Comparison of ENCODE assay signal across 16 cellular contexts in genomic region chr6:162245831-162246230, GRCh38.
DNase-seq lines count a peak whose midpoint lies in the region; TF ChIP-seq lines count a peak whose summit lies in the region.
"Had no signal": no experiment of that assay in that cellular context is flagged by ENCODE, and none has a peak within 500 bp of the region (broad histone marks: within the 10 kb centered on the region; RNA-seq: fewer than 3 reads in every experiment).

No MANE protein-coding gene starts in this region.

- H3K4me1 ChIP-seq in liver (ENCODE audit: control insufficient read depth in 4 of 4, insufficient read depth in 4 of 4, low read length in 3 of 4): peaks cover 0 to 19% (median 6%) of the 10 kb centered on the region in 4 donors
- H3K4me1 ChIP-seq in smooth muscle cell (ENCODE audit: low read depth): no peaks in the 10 kb centered on the region
- H3K4me1 ChIP-seq: BLaER1 treated with 17β-estradiol and CSF1 and Interleukin-3, amounts not matched to agents 10 nM and 100 nM had no signal

- no peak for TF ChIP-seq RAD21 in liver (IDR thresholded peaks at IDR 0.05)

- no peak overlapping the region for H2AFZ ChIP-seq in smooth muscle cell (ENCODE audit: low read depth)
- H2AFZ ChIP-seq: GM23248 had no signal

- H4K20me1 ChIP-seq in smooth muscle cell (ENCODE audit: low read depth): no peaks in the 10 kb centered on the region
- H4K20me1 ChIP-seq: BLaER1 treated with 17β-estradiol and CSF1 and Interleukin-3, amounts not matched to agents 10 nM and 100 nM had no signal

- H3K9me3 ChIP-seq in liver (ENCODE audit: control insufficient read depth in 4 of 4, low read length in 3 of 4): no peaks in the 10 kb centered on the region
- no peaks in the 10 kb centered on the region for H3K9me3 ChIP-seq in smooth muscle cell (replicated peaks; ENCODE audit: low read depth)
- H3K9me3 ChIP-seq: BLaER1 treated with 17β-estradiol and CSF1 and Interleukin-3, amounts not matched to agents 10 nM and 100 nM had no signal

- H3K36me3 ChIP-seq in liver (ENCODE audit: control insufficient read depth in 4 of 4, insufficient read depth in 3 of 4, low read depth in 1 of 4, low read length in 3 of 4): no peaks in the 10 kb centered on the region
- H3K36me3 ChIP-seq in smooth muscle cell (ENCODE audit: low read depth): no peaks in the 10 kb centered on the region
- H3K36me3 ChIP-seq: BLaER1 treated with 17β-estradiol and CSF1 and Interleukin-3, amounts not matched to agents 10 nM and 100 nM had no signal

- no peaks in the 10 kb centered on the region for H3K79me2 ChIP-seq in smooth muscle cell (ENCODE audit: low read depth)

- H3K27me3 ChIP-seq in liver (ENCODE audit: control insufficient read depth in 4 of 4, insufficient read depth in 4 of 4, low read length in 3 of 4) (no peaks in the 10 kb centered on the region), smooth muscle cell (ENCODE audit: low read depth) (no peaks in the 10 kb centered on the region)
- H3K27me3 ChIP-seq: BLaER1 treated with 17β-estradiol and CSF1 and Interleukin-3, amounts not matched to agents 10 nM and 100 nM had no signal

- H3K9ac ChIP-seq in liver (ENCODE audit: low read depth in 1 of 2, low read length in 2 of 2) (no peak overlapping the region), smooth muscle cell (ENCODE audit: low read depth) (no peak overlapping the region)
- H3K9ac ChIP-seq: BLaER1 treated with 17β-estradiol and CSF1 and Interleukin-3, amounts not matched to agents 10 nM and 100 nM; GM23248 had no signal

- in situ Hi-C loops in Caki2 (cut with HindIII; ENCODE audit: low pct_unique_long_range_greater_than_20kb, low sequenced_read_pairs): no loop called here

- 85% methylated on average over 5 of the region's 5 CpGs for WGBS in liver
- 79% methylated on average over 5 of the region's 5 CpGs for WGBS in smooth muscle cell (ENCODE audit: low lambda C conversion rate)

- no peak overlapping the region for H3K4me3 ChIP-seq in liver (ENCODE audit: low read depth in 1 of 3, low read length in 3 of 3)
- no peak overlapping the region for H3K4me3 ChIP-seq in smooth muscle cell
- H3K4me3 ChIP-seq: BLaER1 treated with 17β-estradiol and CSF1 and Interleukin-3, amounts not matched to agents 10 nM and 100 nM; GM23248 had no signal

- no peak for TF ChIP-seq CTCF in liver (IDR thresholded peaks at IDR 0.05; ENCODE audit: low read depth, low read length, missing input control)
- no peak for TF ChIP-seq CTCF in smooth muscle cell (IDR thresholded peaks at IDR 0.05; ENCODE audit: borderline replicate concordance, insufficient read depth, poor library complexity, severe bottlenecking)

- H3K27ac ChIP-seq in liver (ENCODE audit: low read depth in 1 of 2, low read length in 2 of 2) (no peak overlapping the region), smooth muscle cell (ENCODE audit: low read depth) (no peak overlapping the region)
- H3K27ac ChIP-seq: BLaER1 treated with 17β-estradiol and CSF1 and Interleukin-3, amounts not matched to agents 10 nM and 100 nM; GM23248 had no signal

- no peaks in the 10 kb centered on the region for H3F3A ChIP-seq in smooth muscle cell (ENCODE audit: low read depth)

- no peak overlapping the region for H3K4me2 ChIP-seq in smooth muscle cell
- H3K4me2 ChIP-seq: BLaER1 treated with 17β-estradiol and CSF1 and Interleukin-3, amounts not matched to agents 10 nM and 100 nM had no signal

- DNase-seq in Caki2 (ENCODE audit: low read depth): peak; percentile 1
- peak; percentile 29 for DNase-seq in NCI-H146 treated with DMSO at 0.1 percent for 48 hours (lab: John Stamatoyannopoulos, UW; ENCODE audit: unreplicated experiment)
- DNase-seq in SHP77 treated with DMSO at 0.1 percent for 48 hours (lab: John Stamatoyannopoulos, UW): peak; percentile 61
- no peak for DNase-seq in SK-N-DZ (ENCODE audit: low spot score)
- DNase-seq in NCI-H774 (lab: John Stamatoyannopoulos, UW): no peak
- no peak for DNase-seq in smooth muscle cell (lab: John Stamatoyannopoulos, UW; ENCODE audit: unreplicated experiment)
- DNase-seq: ACHN; Calu3; CD4-positive, CD25-positive, alpha-beta regulatory T cell; DMS 273 treated with DMSO at 0.1 percent for 48 hours; DMS79 treated with DMSO at 0.1 percent for 48 hours; EL; GM23248; IMR-90 had no signal

TF ChIP-seq in liver, 16 proteins besides CTCF, POLR2A, EP300 and RAD21:
- no peak for TF ChIP-seq FOXA1 (IDR thresholded peaks at IDR 0.05)
- TF ChIP-seq HNF4A (conservative IDR thresholded peaks at IDR 0.05): peak in 1 of 2 donors; percentile 8
- TF ChIP-seq TAF1 (conservative IDR thresholded peaks at IDR 0.05): no peak
- TF ChIP-seq, protein P1, sequence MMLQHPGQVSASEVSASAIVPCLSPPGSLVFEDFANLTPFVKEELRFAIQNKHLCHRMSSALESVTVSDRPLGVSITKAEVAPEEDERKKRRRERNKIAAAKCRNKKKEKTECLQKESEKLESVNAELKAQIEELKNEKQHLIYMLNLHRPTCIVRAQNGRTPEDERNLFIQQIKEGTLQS (IDR thresholded peaks at IDR 0.05): no peak
- TF ChIP-seq FOXA2 (IDR thresholded peaks at IDR 0.05): peak; percentile 18
- TF ChIP-seq NR2F2 (IDR thresholded peaks at IDR 0.05): no peak
- peak; percentile 16 to 33 for TF ChIP-seq RXRA (IDR thresholded peaks at IDR 0.05)

Comparison
In these comparisons a context has a peak if more than half of its experiments do, and no peak if none do; other contexts are left out.
1. DNase-seq: peak in Caki2 (single experiment), NCI-H146 treated with DMSO at 0.1 percent for 48 hours (single experiment) and SHP77 treated with DMSO at 0.1 percent for 48 hours (single experiment); none in SK-N-DZ (single experiment), NCI-H774 (single experiment) and smooth muscle cell (single experiment).